In the genomic region with DNA sequence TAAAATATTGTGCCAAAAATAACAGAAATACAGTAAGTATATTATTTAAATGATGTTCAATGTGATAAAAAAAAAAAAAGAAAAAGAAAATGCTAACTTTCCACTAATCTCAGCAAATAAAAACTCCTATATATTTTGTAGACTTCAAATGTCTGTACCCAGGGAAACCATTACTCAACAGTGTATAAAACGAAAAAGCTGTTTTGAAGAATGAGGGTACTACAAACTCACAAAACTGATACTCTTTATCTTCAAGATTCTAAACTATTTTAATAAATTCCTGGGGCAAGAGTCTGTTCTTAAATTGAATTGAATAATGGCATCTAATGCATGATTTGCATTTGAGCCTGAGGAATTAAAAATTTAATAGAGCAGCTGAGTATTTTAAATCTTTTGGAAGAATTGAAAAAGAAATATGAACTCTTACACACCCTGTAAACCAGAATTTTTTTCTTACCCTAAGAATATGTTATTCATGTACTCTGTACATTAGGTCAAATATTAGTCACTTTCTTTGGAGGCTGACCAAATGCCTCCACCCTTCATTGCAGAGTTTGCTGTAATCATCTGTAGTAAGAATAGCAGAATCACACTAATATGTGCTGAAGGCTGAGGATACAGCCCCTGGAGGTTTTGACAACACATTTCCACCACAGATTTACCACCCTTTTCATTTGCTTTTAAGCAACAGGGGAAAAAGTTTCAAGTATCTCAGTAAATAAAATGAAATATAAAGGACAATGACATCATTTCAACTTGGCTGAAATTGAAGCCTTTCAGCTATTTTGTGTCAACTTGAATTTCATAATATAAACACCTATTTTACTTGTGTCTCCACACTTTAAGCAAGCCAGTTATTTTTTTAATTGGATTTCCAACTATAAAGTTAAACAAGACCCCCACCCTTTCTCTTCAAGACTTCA, we compare ENCODE assay signal across 11 cellular contexts.
A peak's percentile ranks its signal among the peaks of the same experiment; 100 is the strongest.
DNase-seq lines count a peak whose midpoint lies in the region; ATAC-seq and TF ChIP-seq lines count a peak whose summit lies in the region.
"Had no signal": no experiment of that assay in that cellular context is flagged by ENCODE, and none has a peak within 500 bp of the region (broad histone marks: within the 10 kb centered on the region; RNA-seq: fewer than 3 reads in every experiment).

No MANE protein-coding gene starts in this region.

- in situ Hi-C loops in astrocyte of the cerebellum (cut with HindIII; ENCODE audit: low sequenced_read_pairs), result no loop called here

- no peak overlapping the region for H3K4me3 ChIP-seq in astrocyte of the cerebellum (ENCODE audit: low read depth, low read length)
- H3K4me3 ChIP-seq in heart right ventricle, result no peak overlapping the region

- TF ChIP-seq CTCF in astrocyte of the cerebellum (IDR thresholded peaks at IDR 0.05; ENCODE audit: low read depth, low read length, missing control alignments), result no peak
- no peak for TF ChIP-seq CTCF in heart right ventricle (IDR thresholded peaks at IDR 0.05)
- no peak for TF ChIP-seq CTCF in progenitor cell of endocrine pancreas (IDR thresholded peaks at IDR 0.05; ENCODE audit: unreplicated experiment)

- intact Hi-C loops in heart right ventricle (cut with DNase I), result no loop called here

- H3K27me3 ChIP-seq in heart right ventricle, result no peaks in the 10 kb centered on the region

- H3K9me3 ChIP-seq in heart right ventricle, result no peaks in the 10 kb centered on the region

- H3K27me3 Mint-ChIP-seq in progenitor cell of endocrine pancreas, result no peaks in the 10 kb centered on the region
- H3K27me3 Mint-ChIP-seq: activated naive CD8-positive, alpha-beta T cell had no signal

- WGBS in heart right ventricle, 2 donors, result 81 to 84% methylated on average over 1 of the region's 1 CpG

- H3K27ac ChIP-seq in heart right ventricle, result peak overlapping the region in 3 of 10 donors; percentile 1 to 46 (median 8)

- H3K36me3 Mint-ChIP-seq in progenitor cell of endocrine pancreas (ENCODE audit: insufficient read depth), result peaks cover 3% of the 10 kb centered on the region
- H3K36me3 Mint-ChIP-seq: activated naive CD8-positive, alpha-beta T cell had no signal

- no peak overlapping the region for H3K4me3 Mint-ChIP-seq in progenitor cell of endocrine pancreas (ENCODE audit: low read depth)
- H3K4me3 Mint-ChIP-seq: activated naive CD8-positive, alpha-beta T cell had no signal

- no peak overlapping the region for H3K27ac Mint-ChIP-seq in progenitor cell of endocrine pancreas
- H3K27ac Mint-ChIP-seq: activated naive CD8-positive, alpha-beta T cell had no signal

- ATAC-seq in heart right ventricle (peak in 5 of 8 donors; percentile 46 to 87 (median 70)), GM19463 (IDR thresholded peaks at IDR 0.05; ENCODE audit: unreplicated experiment) (no peak)

- no peaks in the 10 kb centered on the region for H3K36me3 ChIP-seq in heart right ventricle

- H3K4me1 ChIP-seq in heart right ventricle, result peaks cover 0 to 35% (median 21%) of the 10 kb centered on the region in 9 donors

- peak; percentile 78 for DNase-seq in HT1080 (ENCODE audit: low read depth)
- peak; percentile 66 for DNase-seq in astrocyte of the cerebellum (ENCODE audit: low read depth)
- no peak for DNase-seq in heart right ventricle
- peak; percentile 86 for DNase-seq in stromal cell of bone marrow (ENCODE audit: low read depth)
- DNase-seq in HuH-7.5 (ENCODE audit: low spot score), result no peak
- DNase-seq in progenitor cell of endocrine pancreas (ENCODE audit: low spot score, unreplicated experiment), result no peak
- DNase-seq: activated CD4-positive, alpha-beta T cell treated with anti-CD3 and anti-CD28 coated beads, Interleukin-2, amount 50 U/mL, for 4 hours; NCI-H1105 treated with DMSO at 0.1 percent for 48 hours; RPMI8226 had no signal

- H3K4me1 Mint-ChIP-seq in progenitor cell of endocrine pancreas (ENCODE audit: low read depth), result peaks cover 26% of the 10 kb centered on the region

- peaks cover 24% of the 10 kb centered on the region for H3K9me3 Mint-ChIP-seq in progenitor cell of endocrine pancreas (ENCODE audit: low read depth)

Comparison
In these comparisons a context has a peak if more than half of its experiments do, and no peak if none do; other contexts are left out.
1. DNase-seq: peak in HT1080 (single experiment), astrocyte of the cerebellum (single experiment) and stromal cell of bone marrow (single experiment); none in heart right ventricle (0 of 2), HuH-7.5 (single experiment) and progenitor cell of endocrine pancreas (single experiment).